16 cellular contexts compared by ENCODE assay signal in genomic region chr16:79508294-79508693, GRCh38.
DNase-seq lines count a peak whose midpoint lies in the region; ATAC-seq and TF ChIP-seq lines count a peak whose summit lies in the region.
"Had no signal": no experiment of that assay in that cellular context is flagged by ENCODE, and none has a peak within 500 bp of the region (broad histone marks: within the 10 kb centered on the region; RNA-seq: fewer than 3 reads in every experiment).

No MANE protein-coding gene starts in this region.

- H3K27me3 ChIP-seq in DND-41 (ENCODE audit: insufficient read depth, low read length, poor library complexity) (no peaks in the 10 kb centered on the region), neuronal stem cell (ENCODE audit: control insufficient read depth in 3 of 3, insufficient read depth in 3 of 3, low read depth in 1 of 3, low read length in 3 of 3) (peaks cover 0 to 5% (median 0%) of the 10 kb centered on the region in 3 experiments)

- H2BK15ac ChIP-seq in neuronal stem cell (ENCODE audit: low read length): peak overlapping the region; percentile 62

- H4K91ac ChIP-seq in neuronal stem cell (ENCODE audit: low read depth, low read length, poor library complexity): no peak overlapping the region

- H3K4me2 ChIP-seq in DND-41 (ENCODE audit: insufficient read depth, low read length) (no peak overlapping the region), neuronal stem cell (ENCODE audit: insufficient read depth, low read length, poor library complexity, severe bottlenecking) (no peak overlapping the region)

- no peaks in the 10 kb centered on the region for H3K79me2 ChIP-seq in DND-41 (ENCODE audit: insufficient read depth, low read length)

- H3K9me3 ChIP-seq in DND-41 (ENCODE audit: insufficient read depth, low read length, severe bottlenecking) (no peaks in the 10 kb centered on the region), neuronal stem cell (replicated peaks in 1 of 2; ENCODE audit: control insufficient read depth in 2 of 2, insufficient read depth in 1 of 2, low read depth in 1 of 2, low read length in 2 of 2) (no peaks in the 10 kb centered on the region)

- H4K8ac ChIP-seq in neuronal stem cell (ENCODE audit: low read depth, low read length): peak overlapping the region; percentile 75

- H3K27ac ChIP-seq in DND-41 (ENCODE audit: low read length) (no peak overlapping the region), neuronal stem cell (replicated peaks; ENCODE audit: low read length) (no peak overlapping the region)

- H2BK12ac ChIP-seq in neuronal stem cell (ENCODE audit: low read length): no peak overlapping the region

- no peaks in the 10 kb centered on the region for H3K79me1 ChIP-seq in neuronal stem cell (ENCODE audit: low read depth, low read length)

- H2AK5ac ChIP-seq in neuronal stem cell (ENCODE audit: low read depth, low read length): peak overlapping the region; percentile 13

- no peak overlapping the region for H2BK120ac ChIP-seq in neuronal stem cell (ENCODE audit: low read depth, low read length)

- H3K18ac ChIP-seq in neuronal stem cell (ENCODE audit: low read length): peak overlapping the region; percentile 81

- H3K4ac ChIP-seq in neuronal stem cell (ENCODE audit: low read length): no peak overlapping the region

- H3K4me1 ChIP-seq in DND-41 (ENCODE audit: insufficient read depth, low read length): no peaks in the 10 kb centered on the region
- H3K4me1 ChIP-seq in neuronal stem cell (ENCODE audit: control insufficient read depth in 2 of 2, insufficient read depth in 1 of 2, low read depth in 1 of 2, low read length in 2 of 2): peaks cover 4 to 7% of the 10 kb centered on the region in 2 donors

- no peak overlapping the region for H2BK5ac ChIP-seq in neuronal stem cell (ENCODE audit: low read length)

- no peaks in the 10 kb centered on the region for H3K36me3 ChIP-seq in DND-41 (ENCODE audit: insufficient read depth, low read length)
- no peaks in the 10 kb centered on the region for H3K36me3 ChIP-seq in neuronal stem cell (replicated peaks in 1 of 2; ENCODE audit: control insufficient read depth in 2 of 2, insufficient read depth in 2 of 2, low read length in 2 of 2)

- no peak overlapping the region for H3K14ac ChIP-seq in neuronal stem cell (ENCODE audit: low read length)

- intact Hi-C loops in left cardiac atrium (cut with DNase I): no loop called here

- no peaks in the 10 kb centered on the region for H4K20me1 ChIP-seq in DND-41 (ENCODE audit: insufficient read depth, low read length)

- H3K9ac ChIP-seq in DND-41 (ENCODE audit: low read depth, low read length) (no peak overlapping the region), neuronal stem cell (ENCODE audit: low read depth, low read length, poor library complexity) (no peak overlapping the region)

- DNase-seq in DND-41 (no peak), MV-4-11 (lab: John Stamatoyannopoulos, UW) (peak; percentile 9), left cardiac atrium (peak; percentile 25), neuronal stem cell (ENCODE audit: low spot score) (no peak), kidney tubule cell (ENCODE audit: low spot score) (no peak)
- no peak for DNase-seq in activated CD4-positive, alpha-beta T cell treated with anti-CD3 and anti-CD28 coated beads, Interleukin-2, amount 50 U/mL, for 4 hours
- DNase-seq: ACHN, AML-193, DMS79 treated with DMSO at 0.1 percent for 48 hours, H7, HFFc6, NCI-H1436, NCI-H2029, NCI-H345, NCI-H524 treated with DMSO at 0.1 percent for 48 hours had no signal

- H2AFZ ChIP-seq in DND-41 (ENCODE audit: low read depth, low read length): peak overlapping the region; percentile 27; the same call in 1 of the 2 replicates
- H2AFZ ChIP-seq in neuronal stem cell (ENCODE audit: low read length): no peak overlapping the region

- H3K23ac ChIP-seq in neuronal stem cell (ENCODE audit: low read depth, low read length, poor library complexity): no peak overlapping the region

- no peak for ATAC-seq in DND-41 (ENCODE audit: insufficient read depth, low read depth)
- peak in 1 of 2 donors; percentile 72 for ATAC-seq in left cardiac atrium
- ATAC-seq in GM19467 (IDR thresholded peaks at IDR 0.05; ENCODE audit: unreplicated experiment): no peak

- H3K4me3 ChIP-seq in DND-41 (ENCODE audit: low read depth in 1 of 2, low read length in 2 of 2): no peak overlapping the region
- no peak overlapping the region for H3K4me3 ChIP-seq in neuronal stem cell (ENCODE audit: low read length in 2 of 2)

- TF ChIP-seq CTCF in DND-41 (IDR thresholded peaks at IDR 0.05; ENCODE audit: borderline replicate concordance, extremely low read depth, low read length, poor library complexity, severe bottlenecking): no peak

- WGBS in neuronal stem cell (ENCODE audit: extremely low coverage in 2 of 2, insufficient read length in 2 of 2, insufficient replicate concordance in 1 of 2), 2 donors: no CpG with 5 or more reads among the region's 5 CpGs

Comparison
In these comparisons a context has a peak if more than half of its experiments do, and no peak if none do; other contexts are left out.
1. DNase-seq: peak in MV-4-11 (single experiment) and left cardiac atrium (single experiment); none in DND-41 (single experiment), neuronal stem cell (single experiment), activated CD4-positive, alpha-beta T cell treated with anti-CD3 and anti-CD28 coated beads, Interleukin-2, amount 50 U/mL, for 4 hours (0 of 2) and kidney tubule cell (single experiment).